8 cellular contexts compared by ENCODE assay signal in genomic region chr14:32076278-32077080, GRCh38. TPM values are rescaled to one million over a fixed set of nuclear protein-coding genes. Genes with fewer than 3 reads are reported as not detected.
A peak's percentile ranks its signal among the peaks of the same experiment; 100 is the strongest.
DNase-seq lines count a peak whose midpoint lies in the region; ATAC-seq and TF ChIP-seq lines count a peak whose summit lies in the region.

No MANE protein-coding gene starts in this region.

- H3K27ac Mint-ChIP-seq in activated T-helper 2 cell treated with anti-CD3 and anti-CD28 coated beads, Interferon-gamma antibody, Interleukin-2, Interleukin-4, amounts not matched to agents 10 μg/mL and 5 μg/mL and 100 μg/mL, durations not matched to agents 14 hours and 24 hours and 36 hours, result peak overlapping the region; percentile 91
- peak overlapping the region; percentile 71 to 73 for H3K27ac Mint-ChIP-seq in natural killer cell treated with Interleukin-12 subunit alpha and Interleukin-12 subunit beta and Interleukin-15 and Interleukin-18, amount 100 ng/mL, for 72 hours

- no peaks in the 10 kb centered on the region for H3K9me3 Mint-ChIP-seq in activated T-helper 2 cell treated with anti-CD3 and anti-CD28 coated beads, Interferon-gamma antibody, Interleukin-2, Interleukin-4, amounts not matched to agents 10 μg/mL and 5 μg/mL and 100 μg/mL, durations not matched to agents 14 hours and 24 hours and 36 hours
- no peaks in the 10 kb centered on the region for H3K9me3 Mint-ChIP-seq in natural killer cell treated with Interleukin-12 subunit alpha and Interleukin-12 subunit beta and Interleukin-15 and Interleukin-18, amount 100 ng/mL, for 72 hours

- intact Hi-C loops in activated T-helper 2 cell treated with anti-CD3 and anti-CD28 coated beads, Interferon-gamma antibody, Interleukin-2, Interleukin-4, amounts not matched to agents 10 μg/mL and 5 μg/mL and 100 μg/mL, durations not matched to agents 14 hours and 24 hours and 36 hours (cut with micrococcal nuclease), result loop anchor here (2.0 to 5.0 kb wide), 3 partner anchors 150 to 1454 kb away; partner anchors contain the start of genes HECTD1 and SCFD1

- ATAC-seq in GM21526 (IDR thresholded peaks at IDR 0.05; ENCODE audit: low FRiP score, unreplicated experiment), result peak; percentile 51
- ATAC-seq in natural killer cell treated with Interleukin-12 subunit alpha and Interleukin-12 subunit beta and Interleukin-15 and Interleukin-18, amount 100 ng/mL, for 72 hours, result peak; percentile 87 to 91

- peak overlapping the region; percentile 97 for H3K4me3 Mint-ChIP-seq in activated T-helper 2 cell treated with anti-CD3 and anti-CD28 coated beads, Interferon-gamma antibody, Interleukin-2, Interleukin-4, amounts not matched to agents 10 μg/mL and 5 μg/mL and 100 μg/mL, durations not matched to agents 14 hours and 24 hours and 36 hours (ENCODE audit: low read depth)
- H3K4me3 Mint-ChIP-seq in natural killer cell treated with Interleukin-12 subunit alpha and Interleukin-12 subunit beta and Interleukin-15 and Interleukin-18, amount 100 ng/mL, for 72 hours, result peak overlapping the region; percentile 96

- peaks cover 23% of the 10 kb centered on the region for H3K27me3 Mint-ChIP-seq in activated T-helper 2 cell treated with anti-CD3 and anti-CD28 coated beads, Interferon-gamma antibody, Interleukin-2, Interleukin-4, amounts not matched to agents 10 μg/mL and 5 μg/mL and 100 μg/mL, durations not matched to agents 14 hours and 24 hours and 36 hours (ENCODE audit: low read depth)
- H3K27me3 Mint-ChIP-seq in natural killer cell treated with Interleukin-12 subunit alpha and Interleukin-12 subunit beta and Interleukin-15 and Interleukin-18, amount 100 ng/mL, for 72 hours, result peaks cover 3 to 6% of the 10 kb centered on the region in 2 donors

- peaks cover 38% of the 10 kb centered on the region for H3K4me1 Mint-ChIP-seq in activated T-helper 2 cell treated with anti-CD3 and anti-CD28 coated beads, Interferon-gamma antibody, Interleukin-2, Interleukin-4, amounts not matched to agents 10 μg/mL and 5 μg/mL and 100 μg/mL, durations not matched to agents 14 hours and 24 hours and 36 hours (ENCODE audit: low read depth)
- peaks cover 27 to 39% of the 10 kb centered on the region in 2 donors for H3K4me1 Mint-ChIP-seq in natural killer cell treated with Interleukin-12 subunit alpha and Interleukin-12 subunit beta and Interleukin-15 and Interleukin-18, amount 100 ng/mL, for 72 hours (ENCODE audit: low read depth in 2 of 2)

- peak overlapping the region; percentile 91 for H3K4me3 ChIP-seq in fibroblast of pulmonary artery (replicated peaks; ENCODE audit: low read depth, low read length)

- DNase-seq in D341Med (ENCODE audit: low spot score), result peak; percentile 95
- peak; percentile 100 for DNase-seq in HuH-7.5 (ENCODE audit: low spot score)
- peak; percentile 73 for DNase-seq in activated T-helper 2 cell treated with anti-CD3 and anti-CD28 coated beads, Interferon-gamma antibody, Interleukin-2, Interleukin-4, amounts not matched to agents 10 μg/mL and 5 μg/mL and 100 μg/mL, durations not matched to agents 14 hours and 24 hours and 36 hours (ENCODE audit: low spot score)
- peak; percentile 98 for DNase-seq in fibroblast of pulmonary artery (ENCODE audit: low read depth)
- peak; percentile 85 for DNase-seq in natural killer cell treated with Interleukin-12 subunit alpha and Interleukin-12 subunit beta and Interleukin-15 and Interleukin-18, amount 100 ng/mL, for 72 hours (ENCODE audit: low spot score)
- peak; percentile 85 for DNase-seq in stimulated activated naive CD4-positive, alpha-beta T cell treated with Interleukin-2 at 50 U/mL for 16 hours (lab: John Stamatoyannopoulos, UW)

- TF ChIP-seq CTCF in fibroblast of pulmonary artery (IDR thresholded peaks at IDR 0.05; ENCODE audit: low read length, missing control alignments), result no peak

- no peaks in the 10 kb centered on the region for H3K36me3 Mint-ChIP-seq in activated T-helper 2 cell treated with anti-CD3 and anti-CD28 coated beads, Interferon-gamma antibody, Interleukin-2, Interleukin-4, amounts not matched to agents 10 μg/mL and 5 μg/mL and 100 μg/mL, durations not matched to agents 14 hours and 24 hours and 36 hours (ENCODE audit: low read depth)
- H3K36me3 Mint-ChIP-seq in natural killer cell treated with Interleukin-12 subunit alpha and Interleukin-12 subunit beta and Interleukin-15 and Interleukin-18, amount 100 ng/mL, for 72 hours, result no peaks in the 10 kb centered on the region

TF ChIP-seq in PFSK-1, 5 proteins besides CTCF, POLR2A, EP300 and RAD21:
- peak; percentile 83 for TF ChIP-seq POLR2AphosphoS5 (IDR thresholded peaks at IDR 0.05; ENCODE audit: low read depth, low read length)
- TF ChIP-seq FOXP2 (optimal IDR thresholded peaks at IDR 0.05; ENCODE audit: borderline replicate concordance, extremely low read depth, extremely low read length, insufficient read depth), result no peak
- peak; percentile 21; the same call in 1 of the 2 replicates for TF ChIP-seq SIN3A (IDR thresholded peaks at IDR 0.05; ENCODE audit: borderline replicate concordance, insufficient read depth, low read length)
- TF ChIP-seq REST (IDR thresholded peaks at IDR 0.05; ENCODE audit: insufficient read depth in 1 of 2, low read depth in 2 of 2, low read length in 2 of 2), result no peak
- TF ChIP-seq TAF1 (IDR thresholded peaks at IDR 0.05; ENCODE audit: borderline replicate concordance, insufficient read depth, low read length), result peak; percentile 87; the same call in 1 of the 2 replicates

RNA-seq across cellular contexts. Expression of gene ARHGAP5, which starts 0.6 kb away (rescaled TPM):
- 9.0 TPM for polyA plus RNA-seq in PFSK-1 (2012; ENCODE audit: insufficient read length, low read depth)
- total RNA-seq in activated T-helper 2 cell treated with anti-CD3 and anti-CD28 coated beads, Interferon-gamma antibody, Interleukin-2, Interleukin-4, amounts not matched to agents 10 μg/mL and 5 μg/mL and 100 μg/mL, durations not matched to agents 14 hours and 24 hours and 36 hours, result 31.8 and 32.1 TPM in 2 replicates
- 10 to 100 TPM; 25.9 to 26.9 TPM for total RNA-seq in natural killer cell treated with Interleukin-12 subunit alpha and Interleukin-12 subunit beta and Interleukin-15 and Interleukin-18, amount 100 ng/mL, for 72 hours

Comparison
In these comparisons a context has a peak if more than half of its experiments do, and no peak if none do; other contexts are left out.
1. Peak in every context shown above with its lines: DNase-seq, ATAC-seq and H3K4me3 ChIP-seq.